In the genomic region with DNA sequence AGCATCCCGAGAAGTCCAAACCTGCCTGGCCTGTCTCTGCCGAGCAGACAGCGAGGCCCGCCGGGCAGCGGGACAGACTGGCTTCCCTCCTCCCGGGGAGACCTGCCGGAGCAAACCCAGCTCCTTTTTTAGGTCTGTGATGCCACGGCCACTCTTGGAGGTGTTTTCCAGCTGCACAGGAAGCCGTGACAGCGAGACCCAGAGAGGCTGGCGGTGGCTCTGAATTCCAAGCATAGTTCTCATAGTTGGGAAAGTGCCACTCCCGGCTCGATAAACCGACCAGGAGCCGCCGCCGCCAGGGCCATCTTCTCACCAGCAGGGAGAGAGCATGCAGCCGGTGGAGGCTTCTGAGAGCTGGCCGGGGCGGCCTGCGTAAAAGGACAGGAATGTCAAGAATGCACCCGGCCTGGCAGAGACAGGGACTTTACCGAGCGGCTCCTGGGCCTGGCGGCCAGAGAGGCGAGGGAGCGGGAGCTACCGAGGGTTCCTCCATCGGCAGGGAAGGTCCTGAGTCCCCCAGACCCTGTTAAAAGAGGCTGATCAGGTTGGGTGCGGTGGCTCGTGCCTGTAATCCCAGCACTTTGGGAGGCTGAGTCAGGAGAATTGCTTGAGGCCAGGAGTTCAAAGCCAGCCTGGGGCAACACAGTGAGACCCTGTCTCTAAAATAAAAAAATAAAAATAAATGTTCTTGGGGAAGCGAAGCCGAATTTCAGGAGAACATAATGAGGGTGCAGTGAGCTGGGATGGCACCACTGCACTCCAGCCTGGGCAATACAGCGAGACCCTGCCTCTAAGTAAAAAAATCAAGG, we compare ENCODE assay signal across 8 cellular contexts.
DNase-seq lines count a peak whose midpoint lies in the region; ATAC-seq and TF ChIP-seq lines count a peak whose summit lies in the region.

No MANE protein-coding gene starts in this region.

- TF ChIP-seq POLR2A in esophagus squamous epithelium (IDR thresholded peaks at IDR 0.05): peak in 2 of 4 donors; percentile 10 to 33

- no peak overlapping the region for H2AFZ ChIP-seq in PC-9

- WGBS in esophagus squamous epithelium, 2 donors: 43 to 54% methylated on average over 5 to 16 of the region's 35 CpGs

- TF ChIP-seq CTCF in AG04449 (IDR thresholded peaks at IDR 0.05; ENCODE audit: insufficient read depth, low read length, missing control alignments): peak; percentile 38
- no peak for TF ChIP-seq CTCF in PC-9 (conservative IDR thresholded peaks at IDR 0.05)
- peak in 4 of 6 experiments; percentile 12 to 65 (median 50) for TF ChIP-seq CTCF in esophagus squamous epithelium (IDR thresholded peaks at IDR 0.05)

- ATAC-seq in HG02763 (IDR thresholded peaks at IDR 0.05; ENCODE audit: unreplicated experiment): no peak

- peak; percentile 92 for DNase-seq in AG04449 (ENCODE audit: low read depth, low spot score)
- DNase-seq in PC-9: peak; percentile 93 to 94
- no peak for DNase-seq in esophagus squamous epithelium (lab: John Stamatoyannopoulos, UW)
- peak; percentile 99 for DNase-seq in myocyte (ENCODE audit: low read depth)
- no peak for DNase-seq in NCI-H69 (lab: John Stamatoyannopoulos, UW)
- DNase-seq in NCI-H1436 treated with DMSO at 0.1 percent for 48 hours (lab: John Stamatoyannopoulos, UW): no peak
- no peak for DNase-seq in NK-92 treated with Interleukin-12 subunit alpha and Interleukin-12 subunit beta, amount 100 ng/mL, for 24 hours (lab: John Stamatoyannopoulos, UW)

- intact Hi-C loops in PC-9 (cut with micrococcal nuclease; ENCODE audit: unreplicated experiment) (loop anchor here (1.0 to 5.0 kb wide), 5 partner anchors 9 to 71 kb away; a partner anchor contains a TSS), esophagus squamous epithelium (cut with DNase I) (loop anchor here (5.0 to 10.0 kb wide), 2 partner anchors 64 kb away; a partner anchor contains a TSS)

- CTCF ChIA-PET in AG04449 (lab: Yijun Ruan, JAX) (interaction anchor here (1.1 to 3.5 kb wide), 9 partner anchors 11 to 74 kb away, joined by 3 to 21 read pairs (median 4); a partner anchor contains a TSS), PC-9 (lab: Charles Lee) (no interaction called here)

- no peaks in the 10 kb centered on the region for H3K79me2 ChIP-seq in PC-9 (ENCODE audit: low read depth)

- peak overlapping the region; percentile 65 for H3K4me2 ChIP-seq in PC-9

- H3K4me1 ChIP-seq in PC-9 (replicated peaks; ENCODE audit: insufficient read depth) (peaks cover 48% of the 10 kb centered on the region), esophagus squamous epithelium (peaks cover 42 to 59% (median 55%) of the 10 kb centered on the region in 3 donors)

- H3K36me3 ChIP-seq in PC-9 (ENCODE audit: low read depth): no peaks in the 10 kb centered on the region
- H3K36me3 ChIP-seq in esophagus squamous epithelium: no peaks in the 10 kb centered on the region

- H3K4me3 ChIP-seq in AG04449 (ENCODE audit: low read depth, low read length) (peak overlapping the region; percentile 40), PC-9 (peak overlapping the region; percentile 46; the same call in 1 of the 2 replicates), esophagus squamous epithelium (peak overlapping the region in 3 of 4 donors; percentile 15 to 46 (median 27))

- peaks cover 38% of the 10 kb centered on the region for H3F3A ChIP-seq in PC-9 (ENCODE audit: insufficient read depth, low read depth)

- no peaks in the 10 kb centered on the region for H3K9me2 ChIP-seq in PC-9 (ENCODE audit: insufficient read depth)

- H3K27ac ChIP-seq in PC-9: peak overlapping the region; percentile 98
- peak overlapping the region; percentile 84 to 91 (median 90) for H3K27ac ChIP-seq in esophagus squamous epithelium

- H4K20me1 ChIP-seq in PC-9 (ENCODE audit: insufficient read depth): no peaks in the 10 kb centered on the region

- BruUV-seq in PC-9 (replicated peaks; lab: Mats Ljungman, UMichigan): no TSS peak

- H3K9me3 ChIP-seq in PC-9 (ENCODE audit: insufficient read depth, low read depth): no peaks in the 10 kb centered on the region
- H3K9me3 ChIP-seq in esophagus squamous epithelium: no peaks in the 10 kb centered on the region

- POLR2A ChIA-PET in AG04449 (lab: Yijun Ruan, JAX): interaction anchor here (0.7 to 5.6 kb wide), 15 partner anchors 10 to 1929 kb away, joined by 3 to 194 read pairs (median 7); a partner anchor contains a TSS
- POLR2A ChIA-PET in PC-9 (lab: Charles Lee; ENCODE audit: unreplicated experiment): interaction anchor here (0.5 to 1.3 kb wide), 7 partner anchors 12 to 78 kb away, joined by 3 to 10 read pairs (median 6); no protein-coding TSS in a partner anchor

- H3K27me3 ChIP-seq in PC-9 (ENCODE audit: insufficient read depth, low read depth) (no peaks in the 10 kb centered on the region), esophagus squamous epithelium (no peaks in the 10 kb centered on the region)

Comparison
In these comparisons a context has a peak if more than half of its experiments do, and no peak if none do; other contexts are left out.
1. DNase-seq: peak in AG04449 (single experiment), PC-9 (2 of 2) and myocyte (single experiment); none in esophagus squamous epithelium (single experiment), NCI-H69 (single experiment), NCI-H1436 treated with DMSO at 0.1 percent for 48 hours (single experiment) and NK-92 treated with Interleukin-12 subunit alpha and Interleukin-12 subunit beta, amount 100 ng/mL, for 24 hours (single experiment).
2. Peak in every context shown above with its lines, with median percentiles within 50 percentile points of each other: H3K4me3 ChIP-seq.